17 cellular contexts compared by ENCODE assay signal in the genomic region with DNA sequence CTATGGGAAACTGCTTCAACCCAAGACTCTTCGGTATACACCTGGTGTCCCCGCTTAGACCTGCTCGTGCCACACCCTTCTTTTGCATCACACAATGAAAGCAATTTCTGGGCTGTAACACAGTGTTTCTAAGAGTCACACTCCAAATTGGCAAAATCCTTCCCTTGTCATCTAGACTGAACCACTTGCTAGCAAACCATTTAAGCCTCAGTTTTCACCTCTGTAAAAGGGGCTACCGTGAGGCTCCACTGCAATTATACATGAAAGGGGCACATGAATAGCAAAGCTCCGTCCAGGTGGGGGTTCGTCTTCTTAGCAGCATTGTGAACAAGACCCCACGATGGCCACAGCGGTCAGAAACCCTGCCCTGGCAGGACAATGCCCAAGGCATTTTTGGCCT.
A peak's percentile ranks its signal among the peaks of the same experiment; 100 is the strongest.
DNase-seq lines count a peak whose midpoint lies in the region; ATAC-seq and TF ChIP-seq lines count a peak whose summit lies in the region.
"Had no signal": no experiment of that assay in that cellular context is flagged by ENCODE, and none has a peak within 500 bp of the region (broad histone marks: within the 10 kb centered on the region; RNA-seq: fewer than 3 reads in every experiment).

No MANE protein-coding gene starts in this region.

- peaks cover 10% of the 10 kb centered on the region for H3K9me3 Mint-ChIP-seq in Caco-2 (ENCODE audit: unreplicated experiment)
- no peaks in the 10 kb centered on the region for H3K9me3 Mint-ChIP-seq in endodermal cell
- H3K9me3 Mint-ChIP-seq in activated CD8-positive, alpha-beta memory T cell treated with anti-CD3 and anti-CD28 coated beads, Interleukin-2, amount 10 ng/mL, durations not matched to agents 7 days and 5 days (ENCODE audit: low read depth), result no peaks in the 10 kb centered on the region
- no peaks in the 10 kb centered on the region for H3K9me3 Mint-ChIP-seq in activated naive CD4-positive, alpha-beta T cell treated with anti-CD3 and anti-CD28 coated beads, Interleukin-2, amount 50 U/mL, for 72 hours

- H3K9me3 ChIP-seq in Caco-2, result no peaks in the 10 kb centered on the region
- no peaks in the 10 kb centered on the region for H3K9me3 ChIP-seq in endodermal cell (ENCODE audit: control insufficient read depth, low read length)

- H3K36me3 ChIP-seq in Caco-2 (ENCODE audit: control insufficient read depth, insufficient read depth, low read length) (no peaks in the 10 kb centered on the region), endodermal cell (ENCODE audit: control insufficient read depth, insufficient read depth, low read length) (no peaks in the 10 kb centered on the region)

- H3K27me3 ChIP-seq in Caco-2 (replicated peaks; ENCODE audit: control insufficient read depth, insufficient read depth, low read length), result no peaks in the 10 kb centered on the region
- H3K27me3 ChIP-seq in endodermal cell (ENCODE audit: control insufficient read depth, insufficient read depth, low read length, poor library complexity, severe bottlenecking), result peaks cover 72% of the 10 kb centered on the region

- H3K36me3 Mint-ChIP-seq in Caco-2 (ENCODE audit: insufficient read depth, unreplicated experiment) (no peaks in the 10 kb centered on the region), endodermal cell (ENCODE audit: low read depth) (no peaks in the 10 kb centered on the region)
- H3K36me3 Mint-ChIP-seq in activated CD8-positive, alpha-beta memory T cell treated with anti-CD3 and anti-CD28 coated beads, Interleukin-2, amount 10 ng/mL, durations not matched to agents 7 days and 5 days, result no peaks in the 10 kb centered on the region
- H3K36me3 Mint-ChIP-seq in activated naive CD4-positive, alpha-beta T cell treated with anti-CD3 and anti-CD28 coated beads, Interleukin-2, amount 50 U/mL, for 72 hours, result no peaks in the 10 kb centered on the region
- H3K36me3 Mint-ChIP-seq: CD14-positive monocyte had no signal

- H3K4me3 ChIP-seq in Caco-2 (ENCODE audit: low read depth, low read length), result no peak overlapping the region
- H3K4me3 ChIP-seq in endodermal cell (ENCODE audit: low read length), result no peak overlapping the region
- H3K4me3 ChIP-seq: SK-N-MC had no signal

- BruUV-seq in Caco-2 (replicated peaks; lab: Mats Ljungman, UMichigan), result no TSS peak

- peak overlapping the region; percentile 50 for H3K4me3 Mint-ChIP-seq in Caco-2 (ENCODE audit: unreplicated experiment)
- H3K4me3 Mint-ChIP-seq in endodermal cell, result no peak overlapping the region
- no peak overlapping the region for H3K4me3 Mint-ChIP-seq in activated CD8-positive, alpha-beta memory T cell treated with anti-CD3 and anti-CD28 coated beads, Interleukin-2, amount 10 ng/mL, durations not matched to agents 7 days and 5 days
- H3K4me3 Mint-ChIP-seq: CD14-positive monocyte had no signal

- H3K27me3 Mint-ChIP-seq in Caco-2 (ENCODE audit: insufficient read depth, unreplicated experiment) (no peaks in the 10 kb centered on the region), endodermal cell (ENCODE audit: insufficient read depth) (peaks cover 73% of the 10 kb centered on the region)
- H3K27me3 Mint-ChIP-seq in activated CD8-positive, alpha-beta memory T cell treated with anti-CD3 and anti-CD28 coated beads, Interleukin-2, amount 10 ng/mL, durations not matched to agents 7 days and 5 days, result peaks cover 7% of the 10 kb centered on the region

- intact Hi-C loops in Caco-2 (cut with micrococcal nuclease; ENCODE audit: unreplicated experiment), result no loop called here
- intact Hi-C loops in posterior vena cava (cut with DNase I), result loop anchor here in 1 of 2 donors (10.0 kb wide), 1 partner anchor 62 kb away; no protein-coding TSS in a partner anchor

- WGBS in endodermal cell (ENCODE audit: insufficient coverage in 1 of 2, insufficient read length in 1 of 2), 2 experiments, result 90 to 94% methylated on average over 8 of the region's 8 CpGs

- peaks cover 24% of the 10 kb centered on the region for H3K4me1 Mint-ChIP-seq in Caco-2 (ENCODE audit: low read depth, unreplicated experiment)
- H3K4me1 Mint-ChIP-seq in endodermal cell, result peaks cover 13% of the 10 kb centered on the region
- no peaks in the 10 kb centered on the region for H3K4me1 Mint-ChIP-seq in activated CD8-positive, alpha-beta memory T cell treated with anti-CD3 and anti-CD28 coated beads, Interleukin-2, amount 10 ng/mL, durations not matched to agents 7 days and 5 days
- H3K4me1 Mint-ChIP-seq: CD14-positive monocyte had no signal

- H3K27ac ChIP-seq in 22Rv1, result peak overlapping the region; percentile 65
- peak overlapping the region; percentile 47 for H3K27ac ChIP-seq in endodermal cell (ENCODE audit: low read depth, low read length)
- H3K27ac ChIP-seq: SK-N-MC had no signal

- CTCF ChIA-PET in Caco-2 (lab: Charles Lee), result interaction anchor here (1.0 kb wide), 1 partner anchor 124 kb away, joined by 3 read pairs; no protein-coding TSS in a partner anchor
- CTCF ChIA-PET in activated CD8-positive, alpha-beta memory T cell treated with anti-CD3 and anti-CD28 coated beads, Interleukin-2, amount 10 ng/mL, durations not matched to agents 7 days and 5 days (lab: Charles Lee), result interaction anchor here (1.1 kb wide), 1 partner anchor 12 kb away, joined by 3 read pairs; no protein-coding TSS in a partner anchor

- H3K9ac ChIP-seq in endodermal cell (ENCODE audit: extremely low read depth, low read length, poor library complexity, severe bottlenecking), result no peak overlapping the region

- TF ChIP-seq CTCF in 22Rv1 (IDR thresholded peaks at IDR 0.05) (no peak), Caco-2 (IDR thresholded peaks at IDR 0.05; ENCODE audit: insufficient read depth in 1 of 2, low read depth in 1 of 2, low read length in 1 of 2, severe bottlenecking in 1 of 2, unreplicated experiment in 1 of 2) (no peak), endodermal cell (conservative IDR thresholded peaks at IDR 0.05) (no peak)

- no peak for ATAC-seq in activated CD8-positive, alpha-beta memory T cell treated with anti-CD3 and anti-CD28 coated beads, Interleukin-2, amount 10 ng/mL, durations not matched to agents 7 days and 5 days
- ATAC-seq in activated naive CD4-positive, alpha-beta T cell treated with anti-CD3 and anti-CD28 coated beads, Interleukin-2, amount 50 U/mL, for 72 hours, result no peak
- ATAC-seq in stimulated activated naive CD8-positive, alpha-beta T cell treated with anti-CD3 and anti-CD28 coated beads, Interleukin-15, Interleukin-2, amounts not matched to agents 100 U/mL and 50 U/mL, for 24 hours, result no peak

- H3K27ac Mint-ChIP-seq in Caco-2 (ENCODE audit: unreplicated experiment), result peak overlapping the region; percentile 42
- H3K27ac Mint-ChIP-seq in endodermal cell, result no peak overlapping the region
- no peak overlapping the region for H3K27ac Mint-ChIP-seq in activated CD8-positive, alpha-beta memory T cell treated with anti-CD3 and anti-CD28 coated beads, Interleukin-2, amount 10 ng/mL, durations not matched to agents 7 days and 5 days
- no peak overlapping the region for H3K27ac Mint-ChIP-seq in activated naive CD4-positive, alpha-beta T cell treated with anti-CD3 and anti-CD28 coated beads, Interleukin-2, amount 50 U/mL, for 72 hours
- H3K27ac Mint-ChIP-seq: CD14-positive monocyte had no signal

- no peak for DNase-seq in Caco-2
- no peak for DNase-seq in endodermal cell
- peak; percentile 6 for DNase-seq in posterior vena cava (ENCODE audit: low spot score)
- DNase-seq in activated CD8-positive, alpha-beta memory T cell treated with anti-CD3 and anti-CD28 coated beads, Interleukin-2, amount 10 ng/mL, durations not matched to agents 7 days and 5 days, result no peak
- DNase-seq in A172 (ENCODE audit: low spot score), result no peak
- DNase-seq in activated naive CD4-positive, alpha-beta T cell treated with anti-CD3 and anti-CD28 coated beads, Interleukin-2, amount 50 U/mL, for 72 hours (ENCODE audit: low spot score in 2 of 2), result no peak
- no peak for DNase-seq in stimulated activated naive CD8-positive, alpha-beta T cell treated with anti-CD3 and anti-CD28 coated beads, Interleukin-15, Interleukin-2, amounts not matched to agents 100 U/mL and 50 U/mL, for 24 hours
- DNase-seq: AML-193, DMS 273 treated with DMSO at 0.1 percent for 48 hours, EL, GOT3, KBM-7, NCI-H187 treated with DMSO at 0.1 percent for 48 hours, NCI-H2171 had no signal

- peaks cover 28% of the 10 kb centered on the region for H3K4me1 ChIP-seq in Caco-2
- peaks cover 4% of the 10 kb centered on the region for H3K4me1 ChIP-seq in endodermal cell (ENCODE audit: control insufficient read depth, insufficient read depth, low read length)

- POLR2A ChIA-PET in Caco-2 (lab: Charles Lee), result no interaction called here
